8 cellular contexts compared by ENCODE assay signal in the genomic region with DNA sequence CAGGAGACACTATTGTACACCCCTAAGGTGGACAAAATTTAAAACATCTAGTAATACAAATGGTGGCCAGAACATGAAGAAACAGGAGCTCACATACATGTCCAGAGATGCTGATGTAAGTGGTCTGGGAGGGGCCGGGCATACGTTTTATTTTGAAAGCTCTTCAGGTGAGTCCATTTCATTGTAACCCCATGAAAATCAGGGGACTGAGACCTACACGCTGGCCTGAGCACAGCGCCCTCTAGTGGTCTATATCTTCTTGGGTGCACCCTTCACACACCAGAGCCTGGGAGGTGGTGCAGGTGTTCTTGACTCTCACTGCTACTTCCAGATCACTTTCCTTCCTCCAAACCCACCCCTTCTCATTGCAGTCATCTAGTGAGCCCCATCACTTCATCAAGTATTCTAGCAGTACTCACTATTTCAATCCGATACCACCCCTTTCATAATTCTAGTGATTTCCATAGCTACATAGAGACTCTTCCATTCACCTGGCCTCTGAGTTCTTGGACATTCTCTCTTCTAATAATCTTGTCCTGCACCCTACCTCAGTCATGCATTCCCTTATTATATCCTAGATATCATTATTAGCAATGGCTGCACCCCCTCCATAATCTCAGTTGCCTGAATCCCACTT. TPM values are rescaled to one million over a fixed set of nuclear protein-coding genes. Genes with fewer than 3 reads are reported as not detected.
DNase-seq lines count a peak whose midpoint lies in the region; ATAC-seq and TF ChIP-seq lines count a peak whose summit lies in the region.

No MANE protein-coding gene starts in this region.

- no peak overlapping the region for H3K4me3 ChIP-seq in IMR-90 (ENCODE audit: insufficient read depth, low read depth, low read length)

- POLR2A ChIA-PET in IMR-90 (lab: Charles Lee; ENCODE audit: unreplicated experiment) = interaction anchor here (0.5 kb wide), 1 partner anchor 113 kb away, joined by 3 read pairs; no protein-coding TSS in a partner anchor

- no peak overlapping the region for H2AFZ ChIP-seq in IMR-90 (replicated peaks; ENCODE audit: low read length, poor library complexity)

- H4K5ac ChIP-seq in IMR-90 (ENCODE audit: low read depth, low read length) = no peak overlapping the region

- no peak overlapping the region for H3K14ac ChIP-seq in IMR-90 (replicated peaks; ENCODE audit: low read depth, low read length)

- BruUV-seq in IMR-90 (replicated peaks; lab: Mats Ljungman, UMichigan) = no TSS peak

- H3K27ac ChIP-seq in IMR-90 (ENCODE audit: insufficient read depth, low read length) (no peak overlapping the region), VCaP (no peak overlapping the region)

- DNase-seq in CD14-positive monocyte (ENCODE audit: low spot score) (peak; percentile 57), IMR-90 (peak; percentile 26), naive B cell (peak; percentile 60), SK-N-DZ (ENCODE audit: low spot score) (no peak), SHP77 treated with DMSO at 0.1 percent for 48 hours (lab: John Stamatoyannopoulos, UW) (no peak)
- DNase-seq in central memory CD4-positive, alpha-beta T cell = peak; percentile 50

- H2BK120ac ChIP-seq in IMR-90 (ENCODE audit: low read depth, low read length) = no peak overlapping the region; the same call in 1 of the 2 replicates

- H3K27me3 ChIP-seq in IMR-90 (ENCODE audit: control insufficient read depth, insufficient read depth, low read length) = no peaks in the 10 kb centered on the region

- dilution Hi-C loops in IMR-90 (cut with HindIII; ENCODE audit: low sequenced_read_pairs, unreplicated experiment) = no loop called here

- no peak overlapping the region for H3K4ac ChIP-seq in IMR-90 (ENCODE audit: low read depth, low read length)

- in situ Hi-C loops in IMR-90 (cut with MboI; ENCODE audit: low sequenced_read_pairs) = no loop called here

- intact Hi-C loops in CD14-positive monocyte (cut with micrococcal nuclease) (loop anchor here (2.0 to 10.0 kb wide), 3 partner anchors 100 to 786 kb away; no protein-coding TSS in a partner anchor), IMR-90 (cut with micrococcal nuclease) (no loop called here)

- CTCF ChIA-PET in IMR-90 (lab: Yijun Ruan, JAX) = interaction anchor here (0.7 to 1.6 kb wide), 4 partner anchors 18 to 57 kb away, joined by 3 to 5 read pairs (median 4); no protein-coding TSS in a partner anchor

- H3K4me3 Mint-ChIP-seq in CD14-positive monocyte (no peak overlapping the region), naive B cell (peak overlapping the region in 3 of 8 donors; percentile 19 to 56 (median 34))

- WGBS in IMR-90 (ENCODE audit: extremely low coverage in 2 of 2, insufficient read length in 1 of 2), 2 experiments = 100% methylated on average over 1 of the region's 5 CpGs; no CpG with 5 or more reads in 1 of the 2 experiments

- H4K8ac ChIP-seq in IMR-90 (ENCODE audit: low read depth in 2 of 2, low read length in 2 of 2) = no peak overlapping the region

- ATAC-seq in GM19023 (IDR thresholded peaks at IDR 0.05; ENCODE audit: unreplicated experiment) (peak; percentile 76), IMR-90 (ENCODE audit: low read depth) (no peak), naive B cell (ENCODE audit: low read depth in 2 of 2) (peak; percentile 56 to 58)

- H3K4me1 ChIP-seq in IMR-90 (ENCODE audit: control insufficient read depth, insufficient read depth, low read length) = peaks cover 8% of the 10 kb centered on the region

- H3K9me3 ChIP-seq in IMR-90 (ENCODE audit: control insufficient read depth, insufficient read depth, low read length) = no peaks in the 10 kb centered on the region

- H3K79me1 ChIP-seq in IMR-90 (ENCODE audit: low read depth in 1 of 2, low read length in 2 of 2) = peaks cover 0 to 3% of the 10 kb centered on the region in 2 experiments; a peak in 1 of 4 replicates

- H3K4me2 ChIP-seq in IMR-90 (ENCODE audit: low read depth, low read length) = no peak overlapping the region

- H3K36me3 ChIP-seq in IMR-90 (ENCODE audit: control insufficient read depth, insufficient read depth, low read length) = no peaks in the 10 kb centered on the region

- no peak overlapping the region for H3K18ac ChIP-seq in IMR-90 (ENCODE audit: low read depth, low read length)

- no peak overlapping the region for H3K9ac ChIP-seq in IMR-90 (ENCODE audit: low read depth, low read length)

- no peak overlapping the region for H4K91ac ChIP-seq in IMR-90 (ENCODE audit: insufficient read depth, low read depth, low read length)

- H3K27me3 Mint-ChIP-seq in CD14-positive monocyte (ENCODE audit: low read depth in 3 of 3) = peaks cover 0 to 5% (median 0%) of the 10 kb centered on the region in 3 donors
- H3K27me3 Mint-ChIP-seq in naive B cell = no peaks in the 10 kb centered on the region

- H3K56ac ChIP-seq in IMR-90 (ENCODE audit: extremely low read depth, insufficient read depth, low read length) = no peak overlapping the region

- H3K4me1 Mint-ChIP-seq in CD14-positive monocyte (peaks cover 54% of the 10 kb centered on the region), naive B cell (peaks cover 35 to 43% (median 36%) of the 10 kb centered on the region in 3 donors)

- peak; percentile 96 for TF ChIP-seq CTCF in CD14-positive monocyte (IDR thresholded peaks at IDR 0.05)
- TF ChIP-seq CTCF in IMR-90 (conservative IDR thresholded peaks at IDR 0.05; ENCODE audit: low read depth, low read length) = peak; percentile 48
- TF ChIP-seq CTCF in VCaP (conservative IDR thresholded peaks at IDR 0.05) = peak; percentile 68

- peaks cover 3% of the 10 kb centered on the region; the same call in 1 of the 2 replicates for H3K9me1 ChIP-seq in IMR-90 (ENCODE audit: insufficient read depth, low read length)

- no peak overlapping the region for H3K23ac ChIP-seq in IMR-90 (ENCODE audit: low read depth, low read length)

- no peaks in the 10 kb centered on the region for H3K36me3 Mint-ChIP-seq in CD14-positive monocyte
- H3K36me3 Mint-ChIP-seq in naive B cell = no peaks in the 10 kb centered on the region

- no peaks in the 10 kb centered on the region for H4K20me1 ChIP-seq in IMR-90 (ENCODE audit: insufficient read depth, low read length)

- peak; percentile 18; the same call in 1 of the 2 replicates for TF ChIP-seq RAD21 in IMR-90 (IDR thresholded peaks at IDR 0.05; ENCODE audit: low read length)

- H3K9me3 Mint-ChIP-seq in CD14-positive monocyte (no peaks in the 10 kb centered on the region), naive B cell (no peaks in the 10 kb centered on the region)

- H2BK5ac ChIP-seq in IMR-90 (ENCODE audit: low read depth, low read length, poor library complexity, severe bottlenecking) = no peak overlapping the region

- H2AK5ac ChIP-seq in IMR-90 (ENCODE audit: low read depth, low read length) = no peak overlapping the region

- no peak overlapping the region for H2BK15ac ChIP-seq in IMR-90 (ENCODE audit: low read depth, low read length)

- H2BK20ac ChIP-seq in IMR-90 (ENCODE audit: low read depth, low read length) = no peak overlapping the region

- H2AK9ac ChIP-seq in IMR-90 (replicated peaks; ENCODE audit: low read depth, low read length, poor library complexity) = no peak overlapping the region

- no peak for TF ChIP-seq POLR2A in IMR-90 (IDR thresholded peaks at IDR 0.05; ENCODE audit: low read depth, low read length)

- peak overlapping the region in 6 of 7 donors; percentile 13 to 80 (median 42) for H3K27ac Mint-ChIP-seq in CD14-positive monocyte
- peak overlapping the region in 5 of 6 donors; percentile 67 to 91 (median 83) for H3K27ac Mint-ChIP-seq in naive B cell

TF ChIP-seq in IMR-90, 13 proteins besides CTCF, POLR2A, EP300 and RAD21:
- TF ChIP-seq NFE2L2 (IDR thresholded peaks at IDR 0.05; ENCODE audit: low read depth, low read length) (no peak), RCOR1 (IDR thresholded peaks at IDR 0.05; ENCODE audit: insufficient replicate concordance, low read length) (no peak), FOS (IDR thresholded peaks at IDR 0.05; ENCODE audit: low read depth, low read length) (no peak), RFX5 (IDR thresholded peaks at IDR 0.05; ENCODE audit: low read depth, low read length) (no peak), MAZ (IDR thresholded peaks at IDR 0.05; ENCODE audit: borderline replicate concordance, low read depth, low read length) (no peak)
- TF ChIP-seq, protein P1, sequence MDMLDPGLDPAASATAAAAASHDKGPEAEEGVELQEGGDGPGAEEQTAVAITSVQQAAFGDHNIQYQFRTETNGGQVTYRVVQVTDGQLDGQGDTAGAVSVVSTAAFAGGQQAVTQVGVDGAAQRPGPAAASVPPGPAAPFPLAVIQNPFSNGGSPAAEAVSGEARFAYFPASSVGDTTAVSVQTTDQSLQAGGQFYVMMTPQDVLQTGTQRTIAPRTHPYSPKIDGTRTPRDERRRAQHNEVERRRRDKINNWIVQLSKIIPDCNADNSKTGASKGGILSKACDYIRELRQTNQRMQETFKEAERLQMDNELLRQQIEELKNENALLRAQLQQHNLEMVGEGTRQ (IDR thresholded peaks at IDR 0.05; ENCODE audit: low read depth, low read length) = no peak

RNA-seq across cellular contexts. Expression of gene TLR6, which starts 4.3 kb away (rescaled TPM):
- polyA plus RNA-seq in CD14-positive monocyte (10 to 100 TPM in 1 of 2 donors, 1 to 10 TPM in 1; 7.7 to 11.5 TPM), IMR-90 (2012; rRNA removed) (0.96 and 1.4 TPM in 2 replicates), naive B cell (ENCODE audit: low read depth in 6 of 6) (1 to 10 TPM; 4.0 to 7.9 (median 6.2) TPM)
- 3.9 and 4.4 TPM in 2 replicates for total RNA-seq in IMR-90 (2012; rRNA removed)
- 0.26 and 0.27 TPM in 2 replicates for polyA plus RNA-seq in IMR-90 (2012; cell fraction: cytosol; rRNA removed)
- polyA plus RNA-seq in IMR-90 (2012; cell fraction: nucleus; rRNA removed; ENCODE audit: low replicate concordance) = 0.40 and 3.5 TPM in 2 replicates
- polyA plus RNA-seq in SK-N-DZ (2014; cell fraction: cytosol; rRNA removed) = not detected in 2 replicates
- not detected in 2 replicates for polyA plus RNA-seq in SK-N-DZ (2014; cell fraction: nucleus; rRNA removed)

RNA-seq across cellular contexts. Expression of gene FAM114A1, which starts 6.7 kb away (rescaled TPM):
- polyA plus RNA-seq in CD14-positive monocyte (1 to 10 TPM; 3.2 to 4.1 TPM), IMR-90 (2012; rRNA removed) (135 and 152 TPM in 2 replicates), naive B cell (ENCODE audit: low read depth in 6 of 6) (under 1 TPM in 2 of 6 donors, not detected in 4; 0.16 to 0.43 TPM)
- 507 and 649 TPM in 2 replicates for total RNA-seq in IMR-90 (2012; rRNA removed)
- polyA plus RNA-seq in IMR-90 (2012; cell fraction: cytosol; rRNA removed) = 212 and 266 TPM in 2 replicates
- 98.5 and 144 TPM in 2 replicates for polyA plus RNA-seq in IMR-90 (2012; cell fraction: nucleus; rRNA removed; ENCODE audit: low replicate concordance)
- polyA plus RNA-seq in SK-N-DZ (2014; cell fraction: cytosol; rRNA removed) = 5.1 and 10.9 TPM in 2 replicates
- polyA plus RNA-seq in SK-N-DZ (2014; cell fraction: nucleus; rRNA removed) = 6.9 and 13.3 TPM in 2 replicates

RNA-seq across cellular contexts. Expression of gene TLR1, which starts 56.3 kb away (rescaled TPM):
- polyA plus RNA-seq in CD14-positive monocyte (100 to 1,000 TPM in 1 of 2 donors, 10 to 100 TPM in 1; 62.2 to 117 TPM), IMR-90 (2012; rRNA removed) (0.17 and 0.24 TPM in 2 replicates), naive B cell (ENCODE audit: low read depth in 6 of 6) (10 to 100 TPM; 30.2 to 53.9 (median 35.7) TPM)
- total RNA-seq in IMR-90 (2012; rRNA removed) = 1.1 TPM in 2 replicates
- polyA plus RNA-seq in IMR-90 (2012; cell fraction: cytosol; rRNA removed) = 0.11 TPM in 2 replicates
- polyA plus RNA-seq in IMR-90 (2012; cell fraction: nucleus; rRNA removed; ENCODE audit: low replicate concordance) = 0.11 and 1.4 TPM in 2 replicates
- polyA plus RNA-seq in SK-N-DZ (2014; cell fraction: cytosol; rRNA removed) = 0.09 TPM in 1 of 2 replicates, not detected in the other
- not detected in 2 replicates for polyA plus RNA-seq in SK-N-DZ (2014; cell fraction: nucleus; rRNA removed)

Comparison
In these comparisons a context has a peak if more than half of its experiments do, and no peak if none do; other contexts are left out.
1. DNase-seq: peak in CD14-positive monocyte (single experiment), IMR-90 (single experiment), central memory CD4-positive, alpha-beta T cell (single experiment) and naive B cell (single experiment); none in SK-N-DZ (single experiment) and SHP77 treated with DMSO at 0.1 percent for 48 hours (single experiment).
2. RNA of gene FAM114A1, which starts 6.7 kb away (polyA plus RNA-seq): 98.5 to 266 TPM in IMR-90; 3.2 to 4.1 TPM in CD14-positive monocyte and 0.16 to 0.43 TPM in naive B cell; every median in the first group is over 10 times any median in the second.
3. RNA of gene TLR1, which starts 56.3 kb away (polyA plus RNA-seq): 62.2 to 117 TPM in CD14-positive monocyte and 30.2 to 53.9 TPM in naive B cell; 0.11 to 1.4 TPM in IMR-90; every median in the first group is over 10 times any median in the second.
4. Peak in every context shown above with its lines, with median percentiles within 50 percentile points of each other: CTCF ChIP-seq.